In the genomic region with DNA sequence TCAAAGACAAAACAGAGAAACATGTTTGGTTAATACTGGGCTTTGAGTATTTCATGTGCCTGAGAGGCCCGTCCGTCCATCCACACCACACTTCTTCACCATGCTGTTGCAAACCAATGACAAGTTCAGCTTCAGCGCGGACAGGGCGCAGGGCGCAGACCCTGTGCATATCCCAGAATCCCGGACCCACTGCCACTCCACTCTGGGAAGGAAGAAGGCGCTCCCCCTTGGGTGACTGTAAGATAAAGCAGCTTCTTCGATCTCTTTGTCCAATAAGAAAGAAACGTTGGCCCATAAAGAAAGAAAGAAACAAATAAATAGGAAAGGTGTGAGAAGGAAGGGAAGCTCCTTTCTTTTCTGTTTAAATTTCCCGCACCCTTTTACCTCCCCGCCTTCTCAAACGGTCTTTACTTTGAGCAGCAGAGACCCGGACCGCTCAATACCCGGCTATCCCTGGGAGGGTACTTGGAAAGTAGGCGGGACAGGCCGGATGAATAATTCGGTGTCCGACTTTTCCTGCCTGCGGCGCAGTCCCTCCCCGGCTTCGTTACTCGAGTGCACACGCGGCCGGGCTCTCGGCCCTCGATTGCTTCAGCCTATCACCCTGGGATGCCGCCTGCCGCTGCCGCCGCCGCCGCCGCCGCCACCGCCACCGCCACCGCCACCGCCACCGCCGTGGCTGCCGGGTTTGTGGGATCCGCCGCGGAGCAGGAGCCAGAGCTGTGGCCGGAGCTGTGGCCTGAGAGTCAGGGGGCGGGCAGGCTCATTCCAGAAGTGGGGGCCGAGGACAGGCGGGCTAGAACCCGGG, we compare ENCODE assay signal across 8 cellular contexts. TPM values are rescaled to one million over a fixed set of nuclear protein-coding genes. Genes with fewer than 3 reads are reported as not detected.
DNase-seq lines count a peak whose midpoint lies in the region; ATAC-seq and TF ChIP-seq lines count a peak whose summit lies in the region.

No MANE protein-coding gene starts in this region.

- H3K4me1 ChIP-seq in HUES48 (ENCODE audit: control insufficient read depth, insufficient read depth, low read length) (peaks cover 44% of the 10 kb centered on the region), OCI-LY3 (ENCODE audit: low read length) (peaks cover 17% of the 10 kb centered on the region), cardiac muscle cell (ENCODE audit: low read depth) (peaks cover 27% of the 10 kb centered on the region), upper lobe of left lung (peaks cover 6 to 18% (median 16%) of the 10 kb centered on the region in 4 donors)

- H4K20me1 ChIP-seq in OCI-LY3 (ENCODE audit: insufficient read depth, low read length): no peaks in the 10 kb centered on the region

- peak overlapping the region; percentile 38 for H3K9ac ChIP-seq in HUES48 (ENCODE audit: low read depth, low read length)
- H3K9ac ChIP-seq in OCI-LY3 (ENCODE audit: low read length): peak overlapping the region; percentile 74

- ATAC-seq in GM21528 (IDR thresholded peaks at IDR 0.05; ENCODE audit: low FRiP score, unreplicated experiment): peak; percentile 80
- ATAC-seq in upper lobe of left lung (ENCODE audit: low FRiP score in 2 of 2): peak; percentile 97

- TF ChIP-seq CTCF in OCI-LY3 (IDR thresholded peaks at IDR 0.05; ENCODE audit: low read depth, low read length) (no peak), cardiac muscle cell (IDR thresholded peaks at IDR 0.05; ENCODE audit: low read depth, low read length) (no peak), upper lobe of left lung (IDR thresholded peaks at IDR 0.05) (peak in 2 of 6 experiments; percentile 0 to 11)

- H3K4me2 ChIP-seq in OCI-LY3 (ENCODE audit: low read length): peak overlapping the region; percentile 76

- no peak for TF ChIP-seq POLR2A in upper lobe of left lung (IDR thresholded peaks at IDR 0.05)

- H3K4me3 ChIP-seq in HUES48 (ENCODE audit: low read depth, low read length) (peak overlapping the region; percentile 80), OCI-LY3 (ENCODE audit: low read length) (peak overlapping the region; percentile 79), cardiac muscle cell (peak overlapping the region; percentile 75), upper lobe of left lung (peak overlapping the region; percentile 81 to 98 (median 92))

- H2AFZ ChIP-seq in OCI-LY3 (ENCODE audit: low read depth, low read length): peak overlapping the region; percentile 94

- H3K79me2 ChIP-seq in OCI-LY3 (ENCODE audit: low read length): no peaks in the 10 kb centered on the region

- H3K36me3 ChIP-seq in HUES48 (ENCODE audit: control insufficient read depth, insufficient read depth, low read length) (no peaks in the 10 kb centered on the region), OCI-LY3 (replicated peaks; ENCODE audit: low read depth, low read length) (no peaks in the 10 kb centered on the region), cardiac muscle cell (no peaks in the 10 kb centered on the region), upper lobe of left lung (no peaks in the 10 kb centered on the region)

- WGBS in adipose tissue, 3 donors: 0 to 1% (median 1%) methylated on average over 49 to 53 of the region's 53 CpGs
- WGBS in upper lobe of left lung, 2 donors: 1% methylated on average over 22 to 24 of the region's 53 CpGs

- TF ChIP-seq EP300 in upper lobe of left lung (IDR thresholded peaks at IDR 0.05): no peak

- H3K27ac ChIP-seq in HUES48 (ENCODE audit: low read depth, low read length) (peak overlapping the region; percentile 97), OCI-LY3 (ENCODE audit: low read length) (no peak overlapping the region), adipose tissue (ENCODE audit: low read depth, low read length) (peak overlapping the region; percentile 5), cardiac muscle cell (peak overlapping the region; percentile 91), upper lobe of left lung (peak overlapping the region; percentile 87 to 93 (median 90))

- H3K9me3 ChIP-seq in HUES48 (ENCODE audit: control insufficient read depth, insufficient read depth, low read length) (no peaks in the 10 kb centered on the region), OCI-LY3 (ENCODE audit: insufficient read depth, low read length) (no peaks in the 10 kb centered on the region), cardiac muscle cell (ENCODE audit: low read depth) (no peaks in the 10 kb centered on the region), upper lobe of left lung (no peaks in the 10 kb centered on the region)

- DNase-seq in DMS153 treated with DMSO at 0.1 percent for 48 hours (lab: John Stamatoyannopoulos, UW; ENCODE audit: unreplicated experiment) (peak; percentile 99), cardiac muscle cell (ENCODE audit: low read depth in 1 of 2, low spot score in 1 of 2) (peak; percentile 98), nucleus accumbens (lab: John Stamatoyannopoulos, UW) (peak; percentile 32 to 95 (median 86)), upper lobe of left lung (peak; percentile 94 to 95)

- H3K27me3 ChIP-seq in HUES48 (ENCODE audit: control insufficient read depth, insufficient read depth, low read length) (no peaks in the 10 kb centered on the region), OCI-LY3 (ENCODE audit: low read depth, low read length) (no peaks in the 10 kb centered on the region), cardiac muscle cell (no peaks in the 10 kb centered on the region), upper lobe of left lung (no peaks in the 10 kb centered on the region)

RNA-seq across cellular contexts. Expression of gene RASAL2, which starts 0.6 kb away (rescaled TPM):
- polyA plus RNA-seq in adipose tissue (1 to 10 TPM; 2.8 to 7.0 (median 3.3) TPM), cardiac muscle cell (11.2 and 13.1 TPM in 2 replicates)
- total RNA-seq in cardiac muscle cell (25.3 and 35.3 TPM in 2 replicates), upper lobe of left lung (10 to 100 TPM; 24.7 to 59.0 (median 41.6) TPM)
